ENCODE assay signal across 17 cellular contexts in the genomic region with DNA sequence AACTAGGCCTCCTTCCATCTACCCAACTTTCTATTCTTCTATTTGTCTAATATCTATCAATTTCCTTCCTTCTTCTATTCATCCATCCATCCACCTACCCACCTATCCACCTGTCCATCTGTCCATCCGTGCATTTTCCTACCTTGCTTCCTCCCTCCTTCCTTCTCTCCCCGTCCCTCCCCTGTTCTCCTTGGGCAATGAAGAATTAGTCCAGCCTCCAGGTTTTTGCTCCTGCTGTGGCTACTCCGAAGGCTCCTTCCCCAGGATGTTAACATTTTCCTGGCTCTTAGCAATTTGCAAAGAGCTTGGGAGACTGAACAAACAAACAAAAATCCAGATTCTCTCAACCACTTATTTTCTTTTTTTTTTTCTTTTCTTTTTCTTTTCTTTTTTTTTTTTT.
DNase-seq lines count a peak whose midpoint lies in the region; ATAC-seq and TF ChIP-seq lines count a peak whose summit lies in the region.
"Had no signal": no experiment of that assay in that cellular context is flagged by ENCODE, and none has a peak within 500 bp of the region (broad histone marks: within the 10 kb centered on the region; RNA-seq: fewer than 3 reads in every experiment).

No MANE protein-coding gene starts in this region.

- H3K27me3 ChIP-seq in MG63 (no peaks in the 10 kb centered on the region), right cardiac atrium (ENCODE audit: control insufficient read depth, insufficient read depth) (no peaks in the 10 kb centered on the region)
- H3K27me3 ChIP-seq: cardiac muscle cell had no signal

- peaks cover 9% of the 10 kb centered on the region for H3K4me1 ChIP-seq in right cardiac atrium (ENCODE audit: control insufficient read depth, insufficient read depth, low read length)

- H3K9me3 ChIP-seq in MG63 (peaks cover 11% of the 10 kb centered on the region), right cardiac atrium (ENCODE audit: control insufficient read depth, low read length) (no peaks in the 10 kb centered on the region)

- peak; percentile 48 to 63 for ATAC-seq in right cardiac atrium
- ATAC-seq in GM18861 (IDR thresholded peaks at IDR 0.05; ENCODE audit: unreplicated experiment): no peak
- no peak for ATAC-seq in HG03354 (IDR thresholded peaks at IDR 0.05; ENCODE audit: poor library complexity, severe bottlenecking, unreplicated experiment)

- no peak for TF ChIP-seq CTCF in coronary artery (IDR thresholded peaks at IDR 0.05)

- H3K27ac ChIP-seq in coronary artery (peak overlapping the region; percentile 58 to 79), right cardiac atrium (ENCODE audit: low read length) (peak overlapping the region; percentile 94), substantia nigra (ENCODE audit: low read depth, low read length, poor library complexity, severe bottlenecking) (peak overlapping the region; percentile 7)
- H3K27ac ChIP-seq: cardiac muscle cell, epithelial cell of prostate, RWPE1 had no signal

- WGBS in right cardiac atrium: 35% methylated on average over 3 of the region's 3 CpGs

- intact Hi-C loops in right cardiac atrium (cut with DNase I): no loop called here

- H3K4me3 ChIP-seq in MG63 (no peak overlapping the region), coronary artery (no peak overlapping the region), right cardiac atrium (ENCODE audit: low read length) (no peak overlapping the region)
- H3K4me3 ChIP-seq: cardiac muscle cell had no signal

- peaks cover 48% of the 10 kb centered on the region for H3K36me3 ChIP-seq in MG63
- H3K36me3 ChIP-seq: cardiac muscle cell had no signal

- DNase-seq in MG63 (peak; percentile 70), coronary artery (ENCODE audit: low spot score) (no peak), right cardiac atrium (no peak), substantia nigra (lab: John Stamatoyannopoulos, UW) (no peak), SW480 (ENCODE audit: low spot score) (no peak), DMS53 treated with DMSO at 0.1 percent for 48 hours (lab: John Stamatoyannopoulos, UW; ENCODE audit: unreplicated experiment) (no peak)
- DNase-seq: C1 segment of cervical spinal cord; KBM-7; mesendoderm; NCI-H1436 treated with DMSO at 0.1 percent for 48 hours; NCI-H774; stimulated activated CD4-positive, alpha-beta T cell treated with anti-CD3 and anti-CD28 coated beads, Interleukin-1b, Interleukin-23, amount 100 ng/mL, for 48 hours had no signal

Comparison
In these comparisons a context has a peak if more than half of its experiments do, and no peak if none do; other contexts are left out.
1. H3K27ac ChIP-seq: peak in every context shown above with its lines; median percentile 94 in right cardiac atrium; 68 in coronary artery; 7 in substantia nigra.
2. ATAC-seq: peak in right cardiac atrium (2 of 2); none in GM18861 (single experiment) and HG03354 (single experiment).